ENCODE assay signal across 19 cellular contexts in the genomic region with DNA sequence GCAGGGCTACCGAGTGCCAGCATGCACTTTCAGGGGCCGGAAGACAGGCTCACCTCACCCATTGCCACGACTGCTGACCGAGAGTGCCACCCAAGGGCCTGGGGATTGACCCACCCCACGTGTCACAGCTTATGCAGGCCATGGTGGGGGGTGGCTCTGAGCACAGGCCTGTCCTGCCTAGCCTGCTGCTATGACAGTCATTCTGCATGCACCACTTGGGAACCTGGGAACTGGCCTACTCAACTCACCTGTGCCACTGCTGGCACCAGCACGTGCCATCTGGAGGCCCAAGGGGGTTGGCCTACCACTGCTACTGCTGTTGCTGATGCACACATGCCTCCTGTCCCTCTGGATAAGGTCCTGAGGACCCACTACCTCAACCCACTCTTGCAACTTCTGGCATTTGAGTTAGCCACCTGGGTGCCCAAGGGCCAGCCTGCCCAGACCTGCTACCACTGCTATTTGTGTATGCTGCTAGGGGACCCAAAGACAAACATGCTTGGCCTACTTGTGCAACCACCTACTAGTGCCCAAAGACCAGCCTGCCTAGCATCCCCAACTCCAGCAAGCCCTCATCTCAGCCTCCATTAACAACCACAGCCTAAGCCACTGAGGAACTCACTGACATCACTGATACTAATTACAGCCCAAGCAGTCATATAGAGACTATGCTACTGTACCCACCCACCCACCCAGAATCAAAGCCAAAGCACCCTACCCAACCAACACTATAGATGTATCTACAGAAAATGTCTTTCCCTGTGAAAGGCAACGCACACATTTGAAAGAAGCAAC.
"Had no signal": no experiment of that assay in that cellular context is flagged by ENCODE, and none has a peak within 500 bp of the region (broad histone marks: within the 10 kb centered on the region; RNA-seq: fewer than 3 reads in every experiment).

No MANE protein-coding gene starts in this region.

- H3K36me3 ChIP-seq: esophagus squamous epithelium, gastroesophageal sphincter, neutrophil, ovary, right atrium auricular region, tibial artery, upper lobe of right lung had no signal

- H3K9me3 ChIP-seq: upper lobe of right lung had no signal

- H3K4me1 Mint-ChIP-seq: nephron progenitor cell had no signal

- H3K27me3 ChIP-seq: gastroesophageal sphincter, neutrophil, ovary, right atrium auricular region, upper lobe of right lung had no signal

- DNase-seq: effector memory CD8-positive, alpha-beta T cell; esophagus squamous epithelium; foreskin fibroblast; glutamatergic neuron; islet precursor cell; mammary epithelial cell; naive thymus-derived CD4-positive, alpha-beta T cell; nephron progenitor cell; ovary; small intestine; stimulated activated CD4-positive, alpha-beta T cell treated with anti-CD3 and anti-CD28 coated beads, Interleukin-12 subunit alpha, Interleukin-12 subunit beta, amount 100 ng/mL, for 4 hours; stimulated activated naive CD4-positive, alpha-beta T cell treated with Interleukin-2 at 50 U/mL for 16 hours; tibial artery; upper lobe of right lung had no signal

- H3K27ac ChIP-seq: epithelial cell of prostate, esophagus squamous epithelium, gastroesophageal sphincter, neutrophil, ovary, right atrium auricular region, tibial artery, upper lobe of right lung had no signal

- ATAC-seq: effector memory CD8-positive, alpha-beta T cell; gastroesophageal sphincter; left lobe of liver; naive thymus-derived CD4-positive, alpha-beta T cell; upper lobe of right lung had no signal

- H3K4me3 Mint-ChIP-seq: effector memory CD8-positive, alpha-beta T cell; naive thymus-derived CD4-positive, alpha-beta T cell; nephron progenitor cell had no signal

- H3K4me1 ChIP-seq: esophagus squamous epithelium, gastroesophageal sphincter, right atrium auricular region, tibial artery, upper lobe of right lung had no signal

- H3K4me3 ChIP-seq: esophagus squamous epithelium, gastroesophageal sphincter, ovary, right atrium auricular region, tibial artery, upper lobe of right lung had no signal

- H3K27ac Mint-ChIP-seq: effector memory CD8-positive, alpha-beta T cell; naive thymus-derived CD4-positive, alpha-beta T cell; nephron progenitor cell had no signal
